In the genomic region with DNA sequence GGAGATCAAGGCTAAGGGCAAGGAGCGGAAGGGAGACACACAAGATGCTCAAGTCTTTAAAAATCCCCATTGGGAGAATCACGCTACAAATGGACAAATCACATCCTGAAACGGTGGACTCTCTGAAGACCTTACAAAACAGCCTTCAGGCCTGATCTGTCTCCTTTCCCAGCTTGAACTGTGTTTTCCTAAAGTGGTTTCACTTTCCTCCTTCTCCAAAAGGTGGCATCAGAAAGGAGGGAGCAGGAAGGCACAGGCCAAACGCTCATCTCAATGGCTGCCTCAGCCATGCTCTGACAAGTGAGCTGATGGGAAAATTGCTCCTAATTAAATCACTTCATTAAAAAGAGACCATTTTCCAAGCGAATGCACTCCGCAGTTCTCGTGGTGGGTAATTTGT, we compare ENCODE assay signal across 8 cellular contexts. TPM values are rescaled to one million over a fixed set of nuclear protein-coding genes. Genes with fewer than 3 reads are reported as not detected.
A peak's percentile ranks its signal among the peaks of the same experiment; 100 is the strongest.
DNase-seq lines count a peak whose midpoint lies in the region; ATAC-seq and TF ChIP-seq lines count a peak whose summit lies in the region.

No MANE protein-coding gene starts in this region.

- peak; percentile 85 for ATAC-seq in sciatic nerve
- no peak for ATAC-seq in HG03520 (IDR thresholded peaks at IDR 0.05; ENCODE audit: unreplicated experiment)
- no peak for ATAC-seq in GM19463 (IDR thresholded peaks at IDR 0.05; ENCODE audit: unreplicated experiment)
- no peak for ATAC-seq in GM18511 (IDR thresholded peaks at IDR 0.05; ENCODE audit: unreplicated experiment)

- intact Hi-C loops in sciatic nerve (cut with DNase I): no loop called here

- TF ChIP-seq CTCF in epithelial cell of esophagus (IDR thresholded peaks at IDR 0.05; ENCODE audit: insufficient read depth, low read depth, low read length, missing control alignments): peak; percentile 58

- peak; percentile 78 for DNase-seq in H4 (ENCODE audit: low spot score)
- peak; percentile 80 for DNase-seq in NCI-H446 treated with DMSO at 0.1 percent for 48 hours (lab: John Stamatoyannopoulos, UW)
- peak; percentile 61 for DNase-seq in epithelial cell of esophagus (ENCODE audit: low read depth)
- no peak for DNase-seq in sciatic nerve (ENCODE audit: low spot score)
- DNase-seq in RPMI8226: no peak

- no peak overlapping the region for H3K4me3 ChIP-seq in epithelial cell of esophagus (ENCODE audit: low read length)

RNA-seq across cellular contexts. Expression of a gene that starts 47.7 kb away (rescaled TPM):
- total RNA-seq in H4 (2014; rRNA removed; shearing (Covaris generic)): 5.6 and 5.7 TPM in 2 replicates
- 7.7 TPM for total RNA-seq in sciatic nerve

Comparison
In these comparisons a context has a peak if more than half of its experiments do, and no peak if none do; other contexts are left out.
1. DNase-seq: peak in H4 (single experiment), NCI-H446 treated with DMSO at 0.1 percent for 48 hours (single experiment) and epithelial cell of esophagus (single experiment); none in sciatic nerve (single experiment) and RPMI8226 (single experiment).